Comparison of ENCODE assay signal across 8 cellular contexts in the genomic region with DNA sequence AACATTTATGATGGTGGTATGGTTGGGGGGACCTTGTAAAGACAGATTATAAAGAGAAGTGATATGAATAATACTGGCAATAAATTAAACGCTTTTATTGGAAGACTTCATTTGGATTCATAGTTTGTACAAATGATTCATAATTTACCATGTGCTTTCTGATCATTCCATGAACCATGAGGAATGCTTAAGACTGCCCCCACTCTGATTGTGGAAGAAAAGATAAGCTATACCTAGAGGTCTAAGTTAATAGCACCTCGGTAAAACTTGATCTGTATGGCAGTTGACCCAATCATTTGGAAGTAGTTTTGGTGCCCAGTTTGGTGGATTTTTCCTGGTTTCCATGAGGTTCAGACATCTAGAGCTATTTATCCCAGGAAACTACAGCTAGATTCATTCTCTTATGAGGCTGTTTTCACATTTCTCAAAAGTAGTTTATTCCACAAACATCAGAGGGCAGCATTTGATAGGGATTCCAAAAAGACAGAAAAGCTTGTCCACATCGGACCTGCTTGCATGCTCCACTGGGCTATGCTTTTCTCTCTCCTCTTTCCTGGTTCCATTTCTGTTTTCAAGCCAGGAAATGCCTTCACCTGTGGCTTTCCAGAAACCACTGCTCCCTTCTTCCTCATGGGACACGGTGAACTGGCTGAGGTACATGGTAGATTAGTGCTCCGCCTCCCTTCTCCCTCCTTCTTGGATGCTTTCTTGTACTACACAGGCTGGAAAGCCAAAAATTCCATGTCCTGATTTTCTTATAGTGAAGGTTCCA. TPM values are rescaled to one million over a fixed set of nuclear protein-coding genes. Genes with fewer than 3 reads are reported as not detected.
DNase-seq lines count a peak whose midpoint lies in the region; ATAC-seq and TF ChIP-seq lines count a peak whose summit lies in the region.

No MANE protein-coding gene starts in this region.

- DNase-seq in GM03348 (ENCODE audit: low spot score), result peak; percentile 74
- peak; percentile 66 for DNase-seq in OCI-M1 (lab: John Stamatoyannopoulos, UW)
- DNase-seq in fibroblast of mammary gland (ENCODE audit: low read depth), result peak; percentile 86
- peak; percentile 92 for DNase-seq in renal cortical epithelial cell (ENCODE audit: low read depth)
- DNase-seq in COLO668 (lab: John Stamatoyannopoulos, UW; ENCODE audit: unreplicated experiment), result no peak
- DNase-seq in cerebellar nuclear complex (lab: John Stamatoyannopoulos, UW), result no peak
- DNase-seq in NCI-H2107 treated with DMSO at 0.1 percent for 48 hours (lab: John Stamatoyannopoulos, UW; ENCODE audit: unreplicated experiment), result no peak

- peak; percentile 57 for TF ChIP-seq CTCF in fibroblast of mammary gland (conservative IDR thresholded peaks at IDR 0.05; ENCODE audit: control insufficient read depth, insufficient read depth, low read depth, low read length)

- no peak overlapping the region for H3K4me3 ChIP-seq in fibroblast of mammary gland (ENCODE audit: control insufficient read depth, low read depth, low read length)

- ATAC-seq in HG02938 (IDR thresholded peaks at IDR 0.05; ENCODE audit: unreplicated experiment), result no peak

RNA-seq across cellular contexts. Expression of a gene that starts 29.2 kb away (rescaled TPM):
- 33.3 and 41.0 TPM in 2 replicates for total RNA-seq in renal cortical epithelial cell

Comparison
In these comparisons a context has a peak if more than half of its experiments do, and no peak if none do; other contexts are left out.
1. DNase-seq: peak in GM03348 (single experiment), OCI-M1 (single experiment), fibroblast of mammary gland (single experiment) and renal cortical epithelial cell (single experiment); none in COLO668 (single experiment), cerebellar nuclear complex (0 of 2) and NCI-H2107 treated with DMSO at 0.1 percent for 48 hours (single experiment).